ENCODE assay signal across 5 cellular contexts in the genomic region with DNA sequence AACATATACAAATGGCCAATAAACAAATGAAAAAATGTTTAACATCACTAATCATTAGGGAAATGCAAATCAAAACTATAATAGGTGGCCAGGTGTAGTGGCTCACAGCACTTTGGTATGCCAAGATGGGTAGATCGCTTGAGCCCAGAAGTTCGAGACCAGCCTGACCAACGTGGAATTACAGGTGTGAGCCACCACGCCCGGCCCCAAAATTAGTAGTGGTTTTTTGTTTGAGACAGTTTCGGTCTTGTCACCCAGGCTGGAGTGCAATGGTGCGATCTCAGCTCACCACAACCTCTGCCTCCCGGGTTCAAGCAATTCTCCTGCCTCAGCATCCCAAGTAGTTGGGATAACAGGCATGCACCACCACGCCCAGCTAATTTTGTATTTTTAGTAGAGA. TPM values are rescaled to one million over a fixed set of nuclear protein-coding genes. Genes with fewer than 3 reads are reported as not detected.
"Had no signal": no experiment of that assay in that cellular context is flagged by ENCODE, and none has a peak within 500 bp of the region (broad histone marks: within the 10 kb centered on the region; RNA-seq: fewer than 3 reads in every experiment).

No MANE protein-coding gene starts in this region.

RNA-seq across cellular contexts. Expression of a gene that starts 37.6 kb away (rescaled TPM):
- total RNA-seq: colonic mucosa, dermis microvascular lymphatic vessel endothelial cell, esophagus mucosa, gastrocnemius medialis, heart left ventricle had no signal
